ENCODE assay signal across 20 cellular contexts in the genomic region with DNA sequence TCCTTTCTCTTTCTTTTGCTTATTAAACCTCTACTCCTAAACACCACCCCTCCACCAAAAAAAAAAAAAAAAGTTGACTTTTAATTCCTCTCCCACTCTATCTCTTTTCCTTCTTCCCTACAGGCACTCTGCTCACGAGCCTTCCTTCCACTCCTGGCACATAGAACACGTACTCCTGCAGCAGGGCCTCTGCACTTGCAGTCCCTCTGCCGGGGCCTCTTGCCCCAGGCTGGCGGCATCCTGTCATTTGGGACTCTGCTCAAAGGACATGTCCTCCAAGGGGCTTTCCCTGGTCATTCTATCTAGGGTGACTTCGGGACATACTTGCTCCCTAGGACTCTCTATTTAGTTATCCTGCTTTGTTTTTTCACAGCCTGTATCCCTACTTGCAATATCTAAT. TPM values are rescaled to one million over a fixed set of nuclear protein-coding genes. Genes with fewer than 3 reads are reported as not detected.
DNase-seq lines count a peak whose midpoint lies in the region; TF ChIP-seq lines count a peak whose summit lies in the region.
"Had no signal": no experiment of that assay in that cellular context is flagged by ENCODE, and none has a peak within 500 bp of the region (broad histone marks: within the 10 kb centered on the region; RNA-seq: fewer than 3 reads in every experiment).

No MANE protein-coding gene starts in this region.

- no peak for TF ChIP-seq CTCF in right atrium auricular region (IDR thresholded peaks at IDR 0.05)
- no peak for TF ChIP-seq CTCF in neural crest cell (conservative IDR thresholded peaks at IDR 0.05)

- H3K9me3 ChIP-seq in right atrium auricular region, result no peaks in the 10 kb centered on the region
- H3K9me3 ChIP-seq: left lung, pancreas had no signal

- no peak overlapping the region for H3K4me3 ChIP-seq in right atrium auricular region
- H3K4me3 ChIP-seq: GM23248, left lung, pancreas had no signal

- peak overlapping the region; percentile 47 for H3K4me3 Mint-ChIP-seq in neural crest cell

- H3K27ac Mint-ChIP-seq in neural crest cell (ENCODE audit: unreplicated experiment), result no peak overlapping the region

- in situ Hi-C loops in G401 (cut with HindIII; ENCODE audit: low sequenced_read_pairs), result no loop called here

- no peaks in the 10 kb centered on the region for H3K9me3 Mint-ChIP-seq in neural crest cell

- DNase-seq in ELF-1 (ENCODE audit: low read depth, low spot score), result peak; percentile 67
- DNase-seq in RPMI7951 (ENCODE audit: low read depth), result peak; percentile 26
- peak; percentile 73 for DNase-seq in right atrium auricular region (ENCODE audit: low spot score)
- peak; percentile 10 for DNase-seq in neural crest cell (ENCODE audit: low read depth, low spot score)
- no peak for DNase-seq in NCI-H2029 treated with DMSO at 0.1 percent for 48 hours (lab: John Stamatoyannopoulos, UW)
- DNase-seq in NCI-H446 (lab: John Stamatoyannopoulos, UW), result no peak
- no peak for DNase-seq in G401 (ENCODE audit: low spot score)
- DNase-seq in NCI-H446 treated with DMSO at 0.1 percent for 48 hours (lab: John Stamatoyannopoulos, UW), result no peak
- DNase-seq: activated CD4-positive, alpha-beta T cell treated with anti-CD3 and anti-CD28 coated beads, Interleukin-2, amount 50 U/mL, for 1 hour; activated CD8-positive, alpha-beta memory T cell treated with anti-CD3 and anti-CD28 coated beads, Interleukin-2, amount 50 U/mL, for 4 hours; activated gamma-delta T cell; Calu3; cerebellar nuclear complex; effector CD8-positive, alpha-beta T cell; EL; GM23248; left lung; NCI-H146; pancreas; stimulated activated CD4-positive, alpha-beta T cell treated with anti-CD3 and anti-CD28 coated beads, Interleukin-2, amount 100 ng/mL, for 48 hours had no signal

- H3K36me3 ChIP-seq in right atrium auricular region, result peaks cover 14% of the 10 kb centered on the region

- H3K27ac ChIP-seq in right atrium auricular region, result peak overlapping the region; percentile 46 to 66
- H3K27ac ChIP-seq: GM23248, left lung, pancreas had no signal

- H3K27me3 Mint-ChIP-seq in neural crest cell (ENCODE audit: low read depth), result peaks cover 24% of the 10 kb centered on the region

- H3K36me3 Mint-ChIP-seq in neural crest cell (ENCODE audit: low read depth), result no peaks in the 10 kb centered on the region

- H3K4me1 ChIP-seq in right atrium auricular region, result peaks cover 0 to 23% of the 10 kb centered on the region in 2 donors

- no peaks in the 10 kb centered on the region for H3K27me3 ChIP-seq in right atrium auricular region
- H3K27me3 ChIP-seq: left lung, pancreas had no signal

- H3K4me1 Mint-ChIP-seq in neural crest cell, result peaks cover 9% of the 10 kb centered on the region

RNA-seq across cellular contexts. Expression of a gene that starts 7.7 kb away (rescaled TPM):
- 6.9 and 7.7 TPM in 2 replicates for total RNA-seq in RPMI7951 (2014; rRNA removed; shearing (Covaris generic))
- total RNA-seq in right atrium auricular region (100 to 1,000 TPM; 232 to 555 TPM), neural crest cell (3.8 and 5.8 TPM in 2 replicates)
- 29.8 and 41.0 TPM in 2 replicates for total RNA-seq in G401 (2014; rRNA removed; shearing (Covaris generic))

Comparison
In these comparisons a context has a peak if more than half of its experiments do, and no peak if none do; other contexts are left out.
1. DNase-seq: peak in ELF-1 (single experiment), RPMI7951 (single experiment), right atrium auricular region (single experiment) and neural crest cell (single experiment); none in NCI-H2029 treated with DMSO at 0.1 percent for 48 hours (single experiment), NCI-H446 (0 of 2), G401 (single experiment) and NCI-H446 treated with DMSO at 0.1 percent for 48 hours (single experiment).